In the genomic region with DNA sequence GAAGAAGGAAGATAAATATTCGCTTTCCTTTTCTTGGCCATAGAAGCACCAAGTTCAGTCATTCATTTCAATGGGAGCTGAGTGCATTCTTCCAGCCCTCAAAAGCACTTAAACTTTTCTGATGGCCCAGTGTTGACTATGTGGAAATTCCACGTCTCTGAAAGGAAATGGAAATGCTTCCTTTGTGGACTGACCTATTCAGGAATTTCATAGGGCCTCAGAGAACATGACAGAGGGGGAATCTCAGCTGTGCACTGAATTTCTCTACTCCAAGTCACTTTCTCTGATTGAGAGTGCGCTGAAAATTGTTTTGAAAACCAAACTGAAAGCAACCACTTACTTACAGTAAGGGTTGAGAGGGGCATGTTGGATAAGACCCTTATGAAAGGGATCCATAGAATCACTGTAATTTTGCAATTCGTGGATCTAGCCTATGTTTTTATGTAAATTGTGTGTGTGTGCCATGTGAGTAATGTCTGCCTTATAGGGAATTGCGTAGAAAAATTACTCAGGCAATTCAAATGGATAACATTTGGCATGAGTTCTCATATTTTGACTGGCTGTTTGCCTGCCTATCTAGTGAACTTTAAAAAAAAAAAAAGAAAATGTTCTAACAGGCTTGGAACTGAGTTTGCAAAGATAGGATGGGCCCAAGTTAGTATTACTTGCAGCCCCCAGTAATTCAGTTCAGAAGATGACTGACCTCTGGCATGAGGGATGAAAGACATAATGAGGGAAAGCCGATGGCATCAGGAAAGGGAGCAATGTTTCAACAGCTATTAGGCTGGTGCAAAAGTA, we compare ENCODE assay signal across 18 cellular contexts.
DNase-seq lines count a peak whose midpoint lies in the region; ATAC-seq and TF ChIP-seq lines count a peak whose summit lies in the region.
"Had no signal": no experiment of that assay in that cellular context is flagged by ENCODE, and none has a peak within 500 bp of the region (broad histone marks: within the 10 kb centered on the region; RNA-seq: fewer than 3 reads in every experiment).

No MANE protein-coding gene starts in this region.

- no peak overlapping the region for H3K9ac ChIP-seq in mammary epithelial cell (ENCODE audit: insufficient read depth, low read length)

- no peak overlapping the region for H3K4me3 Mint-ChIP-seq in MCF 10A (ENCODE audit: unreplicated experiment)
- H3K4me3 Mint-ChIP-seq: activated naive CD4-positive, alpha-beta T cell treated with anti-CD3 and anti-CD28 coated beads for 36 hours; CD4-positive, alpha-beta T cell; naive B cell had no signal

- H3K4me3 ChIP-seq in mammary epithelial cell (replicated peaks in 1 of 3; ENCODE audit: insufficient read depth in 1 of 3, low read depth in 2 of 3, low read length in 3 of 3) (no peak overlapping the region), lower lobe of right lung (no peak overlapping the region), aorta (ENCODE audit: low read length in 2 of 2) (peak overlapping the region in 1 of 2 donors; percentile 10)
- H3K4me3 ChIP-seq: hepatocyte had no signal

- in situ Hi-C loops in mammary epithelial cell (cut with MboI; ENCODE audit: low sequenced_read_pairs in 2 of 2) = no loop called here

- H3K36me3 ChIP-seq in mammary epithelial cell (ENCODE audit: insufficient read depth, low read length) (no peaks in the 10 kb centered on the region), lower lobe of right lung (no peaks in the 10 kb centered on the region), aorta (ENCODE audit: control insufficient read depth in 1 of 2, insufficient read depth in 2 of 2, low read length in 1 of 2) (no peaks in the 10 kb centered on the region)

- H3K27ac Mint-ChIP-seq in MCF 10A (ENCODE audit: low read depth, unreplicated experiment) = no peak overlapping the region
- H3K27ac Mint-ChIP-seq: activated naive CD4-positive, alpha-beta T cell treated with anti-CD3 and anti-CD28 coated beads for 36 hours; CD4-positive, alpha-beta T cell; naive B cell had no signal

- no peak overlapping the region for H2AFZ ChIP-seq in mammary epithelial cell (ENCODE audit: low read depth, low read length)
- H2AFZ ChIP-seq: hepatocyte had no signal

- ATAC-seq in lower lobe of right lung = peak; percentile 82 to 94
- ATAC-seq in aorta (ENCODE audit: low FRiP score) = peak; percentile 36
- no peak for ATAC-seq in HG02571 (IDR thresholded peaks at IDR 0.05; ENCODE audit: unreplicated experiment)

- intact Hi-C loops in MCF 10A (cut with micrococcal nuclease) (no loop called here), mammary epithelial cell (cut with micrococcal nuclease) (no loop called here), lower lobe of right lung (cut with DNase I) (no loop called here), aorta (cut with DNase I) (no loop called here)

- no peaks in the 10 kb centered on the region for H3K9me3 Mint-ChIP-seq in MCF 10A (ENCODE audit: unreplicated experiment)
- H3K9me3 Mint-ChIP-seq: activated naive CD4-positive, alpha-beta T cell treated with anti-CD3 and anti-CD28 coated beads for 36 hours; CD4-positive, alpha-beta T cell had no signal

- peaks cover 11% of the 10 kb centered on the region for H3K4me1 Mint-ChIP-seq in MCF 10A (ENCODE audit: insufficient read depth, unreplicated experiment)
- H3K4me1 Mint-ChIP-seq: naive B cell had no signal

- no peak overlapping the region for H3K27ac ChIP-seq in mammary epithelial cell (ENCODE audit: insufficient read depth, low read depth, low read length)
- peak overlapping the region; percentile 47 for H3K27ac ChIP-seq in lower lobe of right lung
- H3K27ac ChIP-seq in aorta (ENCODE audit: low read depth in 1 of 2, low read length in 2 of 2) = peak overlapping the region in 1 of 2 donors; percentile 36
- H3K27ac ChIP-seq: epithelial cell of prostate, hepatocyte had no signal

- H3K79me2 ChIP-seq in mammary epithelial cell (ENCODE audit: insufficient read depth, low read length) = no peaks in the 10 kb centered on the region
- H3K79me2 ChIP-seq: hepatocyte had no signal

- no peak overlapping the region for H3K4me2 ChIP-seq in mammary epithelial cell (ENCODE audit: insufficient read depth, low read depth, low read length)
- H3K4me2 ChIP-seq: hepatocyte had no signal

- peaks cover 14% of the 10 kb centered on the region for H3K36me3 Mint-ChIP-seq in MCF 10A (ENCODE audit: insufficient read depth, unreplicated experiment)
- H3K36me3 Mint-ChIP-seq: naive B cell had no signal

- CTCF ChIA-PET in MCF 10A (lab: Yijun Ruan, JAX) (interaction anchor here (0.6 kb wide), 1 partner anchor 783 kb away, joined by 4 read pairs; no protein-coding TSS in a partner anchor), mammary epithelial cell (lab: Charles Lee; ENCODE audit: low non-redundant PET) (no interaction called here)

- no peaks in the 10 kb centered on the region for H4K20me1 ChIP-seq in mammary epithelial cell (ENCODE audit: insufficient read depth, low read length)

- H3K27me3 Mint-ChIP-seq in MCF 10A (ENCODE audit: insufficient read depth, unreplicated experiment) = no peaks in the 10 kb centered on the region
- H3K27me3 Mint-ChIP-seq: CD4-positive, alpha-beta T cell; naive B cell had no signal

- dilution Hi-C loops in mammary epithelial cell (cut with HindIII; ENCODE audit: low sequenced_read_pairs) = no loop called here

- POLR2A ChIA-PET in MCF 10A (lab: Yijun Ruan, JAX) = interaction anchor here (0.6 to 0.7 kb wide), 2 partner anchors 22 to 54 kb away, joined by 3 read pairs; no protein-coding TSS in a partner anchor

- DNase-seq in MCF 10A (ENCODE audit: unreplicated experiment) (peak; percentile 35), mammary epithelial cell (no peak), fibroblast of gingiva (ENCODE audit: low read depth) (peak; percentile 41), lower lobe of right lung (no peak), aorta (no peak), AML-193 (lab: John Stamatoyannopoulos, UW) (no peak)
- no peak for DNase-seq in activated CD4-positive, alpha-beta T cell treated with anti-CD3 and anti-CD28 coated beads for 4 hours
- DNase-seq: activated CD4-positive, CD25-positive, alpha-beta regulatory T cell treated with anti-CD3 and anti-CD28 coated beads, Interleukin-2, amount 50 U/mL, for 72 hours; activated naive CD4-positive, alpha-beta T cell treated with anti-CD3 and anti-CD28 coated beads for 36 hours; CD4-positive, alpha-beta T cell; cerebellar nuclear complex; GOT3; naive B cell; NCI-H1694 treated with DMSO at 0.1 percent for 48 hours; substantia nigra had no signal

- no peaks in the 10 kb centered on the region for H3K9me3 ChIP-seq in mammary epithelial cell (replicated peaks; ENCODE audit: insufficient read depth, low read length)
- H3K9me3 ChIP-seq in lower lobe of right lung = no peaks in the 10 kb centered on the region
- H3K9me3 ChIP-seq in aorta (ENCODE audit: control insufficient read depth, low read length) = no peaks in the 10 kb centered on the region

- H3K4me1 ChIP-seq in mammary epithelial cell (ENCODE audit: insufficient read depth, low read length) (no peaks in the 10 kb centered on the region), lower lobe of right lung (peaks cover 29% of the 10 kb centered on the region), aorta (ENCODE audit: control insufficient read depth in 1 of 2, insufficient read depth in 2 of 2, low read length in 2 of 2) (peaks cover 8 to 13% of the 10 kb centered on the region in 2 donors)

- 90% methylated on average over 6 of the region's 6 CpGs for WGBS in mammary epithelial cell (ENCODE audit: low coverage, missing lambda C conversion rate)
- WGBS in aorta, 2 donors = 25 to 40% methylated on average over 6 of the region's 6 CpGs

- H3K27me3 ChIP-seq in mammary epithelial cell (ENCODE audit: insufficient read depth, low read length) = no peaks in the 10 kb centered on the region
- H3K27me3 ChIP-seq in lower lobe of right lung (ENCODE audit: low read depth) = no peaks in the 10 kb centered on the region
- H3K27me3 ChIP-seq in aorta (ENCODE audit: control insufficient read depth in 1 of 2, insufficient read depth in 2 of 2, low read length in 1 of 2) = no peaks in the 10 kb centered on the region
- H3K27me3 ChIP-seq: hepatocyte had no signal

- BruUV-seq in MCF 10A (replicated peaks; lab: Mats Ljungman, UMichigan) (no TSS peak), mammary epithelial cell (replicated peaks; lab: Mats Ljungman, UMichigan) (no TSS peak)

- TF ChIP-seq CTCF in MCF 10A (IDR thresholded peaks at IDR 0.05; ENCODE audit: unreplicated experiment) (no peak), mammary epithelial cell (conservative IDR thresholded peaks at IDR 0.05 in 1 of 2, IDR thresholded peaks at IDR 0.05 in 1 of 2; ENCODE audit: extremely low read depth in 1 of 2, insufficient read depth in 1 of 2, low read depth in 1 of 2, low read length in 2 of 2) (no peak), lower lobe of right lung (IDR thresholded peaks at IDR 0.05) (no peak)

Comparison
In these comparisons a context has a peak if more than half of its experiments do, and no peak if none do; other contexts are left out.
1. DNase-seq: peak in MCF 10A (single experiment) and fibroblast of gingiva (single experiment); none in mammary epithelial cell (single experiment), lower lobe of right lung (single experiment), aorta (0 of 2), activated CD4-positive, alpha-beta T cell treated with anti-CD3 and anti-CD28 coated beads for 4 hours (0 of 2) and AML-193 (0 of 2).